ENCODE assay signal across 8 cellular contexts in genomic region chr1:33295450-33296081, GRCh38. TPM values are rescaled to one million over a fixed set of nuclear protein-coding genes. Genes with fewer than 3 reads are reported as not detected.
DNase-seq lines count a peak whose midpoint lies in the region; ATAC-seq lines count a peak whose summit lies in the region.

No MANE protein-coding gene starts in this region.

- DNase-seq in G401 (ENCODE audit: low spot score) (peak; percentile 88), NCI-H2196 treated with DMSO at 0.1 percent for 48 hours (lab: John Stamatoyannopoulos, UW; ENCODE audit: unreplicated experiment) (peak; percentile 58), caudate nucleus (lab: John Stamatoyannopoulos, UW) (peak in 59 of 61 donors; percentile 21 to 88 (median 70)), kidney tubule cell (ENCODE audit: low spot score) (peak; percentile 84)
- peak; percentile 89 to 94 for DNase-seq in stimulated activated CD4-positive, alpha-beta T cell treated with anti-CD3 and anti-CD28 coated beads, Interleukin-2, amount 100 ng/mL, for 48 hours

- H3K27ac ChIP-seq in caudate nucleus (ENCODE audit: low read depth, low read length), result no peak overlapping the region

- in situ Hi-C loops in G401 (cut with HindIII; ENCODE audit: low sequenced_read_pairs), result no loop called here

- peak; percentile 65 for ATAC-seq in HG02885 (IDR thresholded peaks at IDR 0.05; ENCODE audit: poor library complexity, unreplicated experiment)
- peak; percentile 80 to 92 for ATAC-seq in activated CD4-positive, CD25-positive, alpha-beta regulatory T cell treated with anti-CD3 and anti-CD28 coated beads, Interleukin-2, amount 50 U/mL, for 24 hours
- no peak for ATAC-seq in HG03521 (IDR thresholded peaks at IDR 0.05; ENCODE audit: unreplicated experiment)

RNA-seq across cellular contexts. Expression of gene A3GALT2, which starts 25.3 kb away (rescaled TPM):
- total RNA-seq in G401 (2014; rRNA removed; shearing (Covaris generic)), result not detected in 2 replicates

RNA-seq across cellular contexts. Expression of gene ZNF362, which starts 39.3 kb away (rescaled TPM):
- 13.5 and 14.2 TPM in 2 replicates for total RNA-seq in G401 (2014; rRNA removed; shearing (Covaris generic))
